ENCODE assay signal across 15 cellular contexts in genomic region chr2:214341636-214342035, GRCh38.
"Had no signal": no experiment of that assay in that cellular context is flagged by ENCODE, and none has a peak within 500 bp of the region (broad histone marks: within the 10 kb centered on the region; RNA-seq: fewer than 3 reads in every experiment).

No MANE protein-coding gene starts in this region.

- H3K36me3 ChIP-seq: adrenal gland, neural progenitor cell, thoracic aorta had no signal

- H3K4me1 ChIP-seq: adrenal gland, neural progenitor cell had no signal

- ATAC-seq: stimulated activated naive CD8-positive, alpha-beta T cell treated with anti-CD3 and anti-CD28 coated beads, Interleukin-15, amount 100 ng/mL, for 72 hours; WTC11 had no signal

- H3K4me3 ChIP-seq: adrenal gland, neural progenitor cell, skin epidermis, thoracic aorta had no signal

- H3K4me2 ChIP-seq: neural progenitor cell had no signal

- H2AFZ ChIP-seq: neural progenitor cell had no signal

- H3K9me3 ChIP-seq: adrenal gland, thoracic aorta had no signal

- H3K36me3 Mint-ChIP-seq: neural progenitor cell, WTC11 had no signal

- H3K4me3 Mint-ChIP-seq: activated CD4-positive, alpha-beta T cell treated with anti-CD3 and anti-CD28 coated beads, Interleukin-2, amount 10 ng/mL, durations not matched to agents 24 days and 14 days; central memory CD8-positive, alpha-beta T cell; neural progenitor cell; stimulated activated naive CD8-positive, alpha-beta T cell treated with anti-CD3 and anti-CD28 coated beads, Interleukin-15, amount 100 ng/mL, for 72 hours; WTC11 had no signal

- DNase-seq: activated CD4-positive, alpha-beta T cell treated with anti-CD3 and anti-CD28 coated beads, Interleukin-2, amount 10 ng/mL, durations not matched to agents 24 days and 14 days; activated naive CD4-positive, alpha-beta T cell treated with Interleukin-2 at 50 U/mL for 16 hours; adrenal gland; cortex of kidney; effector memory CD4-positive, alpha-beta T cell; hippocampal formation; kidney glomerular epithelial cell; midbrain; stimulated activated CD4-positive, alpha-beta T cell treated with anti-CD3 and anti-CD28 coated beads, Interleukin-4, amount 100 ng/mL, for 4 hours; stimulated activated naive CD8-positive, alpha-beta T cell treated with anti-CD3 and anti-CD28 coated beads, Interleukin-15, amount 100 ng/mL, for 72 hours had no signal

- H3K9me3 Mint-ChIP-seq: activated CD4-positive, alpha-beta T cell treated with anti-CD3 and anti-CD28 coated beads, Interleukin-2, amount 10 ng/mL, durations not matched to agents 24 days and 14 days; neural progenitor cell; stimulated activated naive CD8-positive, alpha-beta T cell treated with anti-CD3 and anti-CD28 coated beads, Interleukin-15, amount 100 ng/mL, for 72 hours; WTC11 had no signal

- H3K4me1 Mint-ChIP-seq: activated CD4-positive, alpha-beta T cell treated with anti-CD3 and anti-CD28 coated beads, Interleukin-2, amount 10 ng/mL, durations not matched to agents 24 days and 14 days; central memory CD8-positive, alpha-beta T cell; neural progenitor cell; stimulated activated naive CD8-positive, alpha-beta T cell treated with anti-CD3 and anti-CD28 coated beads, Interleukin-15, amount 100 ng/mL, for 72 hours; WTC11 had no signal

- H3K27ac Mint-ChIP-seq: activated CD4-positive, alpha-beta T cell treated with anti-CD3 and anti-CD28 coated beads, Interleukin-2, amount 10 ng/mL, durations not matched to agents 24 days and 14 days; neural progenitor cell; stimulated activated naive CD8-positive, alpha-beta T cell treated with anti-CD3 and anti-CD28 coated beads, Interleukin-15, amount 100 ng/mL, for 72 hours; WTC11 had no signal

- H3K9ac ChIP-seq: neural progenitor cell had no signal

- H3K27ac ChIP-seq: adrenal gland, neural progenitor cell, skin epidermis, thoracic aorta had no signal

- H3K27me3 Mint-ChIP-seq: activated CD4-positive, alpha-beta T cell treated with anti-CD3 and anti-CD28 coated beads, Interleukin-2, amount 10 ng/mL, durations not matched to agents 24 days and 14 days; central memory CD8-positive, alpha-beta T cell; stimulated activated naive CD8-positive, alpha-beta T cell treated with anti-CD3 and anti-CD28 coated beads, Interleukin-15, amount 100 ng/mL, for 72 hours had no signal

- H3K27me3 ChIP-seq: adrenal gland, neural progenitor cell had no signal
